Comparison of ENCODE assay signal across 8 cellular contexts in genomic region chr18:79522451-79523220, GRCh38.
A peak's percentile ranks its signal among the peaks of the same experiment; 100 is the strongest.
DNase-seq lines count a peak whose midpoint lies in the region; ATAC-seq and TF ChIP-seq lines count a peak whose summit lies in the region.

No MANE protein-coding gene starts in this region.

- no peaks in the 10 kb centered on the region for H4K20me1 ChIP-seq in neural progenitor cell (ENCODE audit: low read depth)

- no peak overlapping the region for H3K4me2 ChIP-seq in neural progenitor cell

- H3K9me3 ChIP-seq in CD4-positive, alpha-beta T cell (ENCODE audit: control insufficient read depth, low read length): no peaks in the 10 kb centered on the region
- H3K9me3 ChIP-seq in neural progenitor cell (ENCODE audit: low read depth): no peaks in the 10 kb centered on the region

- ATAC-seq in CD4-positive, alpha-beta T cell (ENCODE audit: poor library complexity): peak; percentile 19
- ATAC-seq in HG03095 (IDR thresholded peaks at IDR 0.05; ENCODE audit: unreplicated experiment): peak; percentile 8

- H3K79me2 ChIP-seq in neural progenitor cell (ENCODE audit: low read depth): no peaks in the 10 kb centered on the region

- no peak overlapping the region for H3K4me3 ChIP-seq in neural progenitor cell

- no peaks in the 10 kb centered on the region for H3K9me3 Mint-ChIP-seq in CD4-positive, alpha-beta T cell
- H3K9me3 Mint-ChIP-seq in neural progenitor cell (no peaks in the 10 kb centered on the region), Calu3 (ENCODE audit: low read depth, unreplicated experiment) (no peaks in the 10 kb centered on the region), progenitor cell of endocrine pancreas (ENCODE audit: low read depth) (no peaks in the 10 kb centered on the region)

- H3K27me3 Mint-ChIP-seq in CD4-positive, alpha-beta T cell: no peaks in the 10 kb centered on the region
- H3K27me3 Mint-ChIP-seq in neural progenitor cell (ENCODE audit: insufficient read depth, low read depth): peaks cover 3% of the 10 kb centered on the region
- H3K27me3 Mint-ChIP-seq in Calu3 (ENCODE audit: unreplicated experiment): no peaks in the 10 kb centered on the region
- H3K27me3 Mint-ChIP-seq in progenitor cell of endocrine pancreas: peaks cover 8% of the 10 kb centered on the region

- CTCF ChIA-PET in CD4-positive, alpha-beta T cell (lab: Charles Lee): interaction anchor here (1.2 to 1.7 kb wide), 5 partner anchors 117 to 143 kb away, joined by 4 to 7 read pairs (median 5); partner anchors contain the start of gene NFATC1
- CTCF ChIA-PET in Calu3 (lab: Charles Lee): no interaction called here

- H3K27me3 ChIP-seq in CD4-positive, alpha-beta T cell (ENCODE audit: control insufficient read depth, insufficient read depth, low read length): no peaks in the 10 kb centered on the region
- no peaks in the 10 kb centered on the region for H3K27me3 ChIP-seq in neural progenitor cell

- BruUV-seq in Calu3 (replicated peaks; lab: Mats Ljungman, UMichigan): no TSS peak

- no peaks in the 10 kb centered on the region for H3K36me3 ChIP-seq in neural progenitor cell

- no peak overlapping the region for H3K9ac ChIP-seq in neural progenitor cell

- H3K36me3 Mint-ChIP-seq in CD4-positive, alpha-beta T cell (ENCODE audit: low read depth): peaks cover 18% of the 10 kb centered on the region
- no peaks in the 10 kb centered on the region for H3K36me3 Mint-ChIP-seq in neural progenitor cell
- no peaks in the 10 kb centered on the region for H3K36me3 Mint-ChIP-seq in Calu3 (ENCODE audit: insufficient read depth, unreplicated experiment)
- H3K36me3 Mint-ChIP-seq in progenitor cell of endocrine pancreas (ENCODE audit: insufficient read depth): no peaks in the 10 kb centered on the region

- DNase-seq in CD4-positive, alpha-beta T cell: peak; percentile 49 to 69 (median 64)
- DNase-seq in activated T-cell treated with anti-CD3 and anti-CD28 coated beads, Interleukin-2, amount 50 U/mL, for 1 hour: peak; percentile 72
- DNase-seq in neural progenitor cell (ENCODE audit: low spot score) (no peak), Calu3 (no peak), NCI-H187 treated with DMSO at 0.1 percent for 48 hours (lab: John Stamatoyannopoulos, UW) (no peak), progenitor cell of endocrine pancreas (ENCODE audit: low spot score, unreplicated experiment) (no peak), DMS79 treated with DMSO at 0.1 percent for 48 hours (lab: John Stamatoyannopoulos, UW) (no peak)

- no peak overlapping the region for H2AFZ ChIP-seq in neural progenitor cell (replicated peaks)

- H3K27ac ChIP-seq in CD4-positive, alpha-beta T cell (ENCODE audit: low read depth, low read length): peak overlapping the region; percentile 92
- H3K27ac ChIP-seq in neural progenitor cell: no peak overlapping the region

- POLR2A ChIA-PET in CD4-positive, alpha-beta T cell (lab: Charles Lee): interaction anchor here (0.8 to 2.9 kb wide), 15 partner anchors 16 to 158 kb away, joined by 3 to 51 read pairs (median 5); partner anchors contain the start of gene NFATC1

- H3F3A ChIP-seq in neural progenitor cell (ENCODE audit: low read depth): no peaks in the 10 kb centered on the region

- H3K27ac Mint-ChIP-seq in CD4-positive, alpha-beta T cell: peak overlapping the region; percentile 96
- H3K27ac Mint-ChIP-seq in neural progenitor cell (peak overlapping the region; percentile 57), Calu3 (ENCODE audit: unreplicated experiment) (no peak overlapping the region), progenitor cell of endocrine pancreas (no peak overlapping the region)

- H3K4me3 Mint-ChIP-seq in CD4-positive, alpha-beta T cell: peak overlapping the region; percentile 92
- H3K4me3 Mint-ChIP-seq in neural progenitor cell: no peak overlapping the region
- no peak overlapping the region for H3K4me3 Mint-ChIP-seq in Calu3 (ENCODE audit: low read depth, unreplicated experiment)
- H3K4me3 Mint-ChIP-seq in progenitor cell of endocrine pancreas (ENCODE audit: low read depth): no peak overlapping the region

- H3K4me1 ChIP-seq in neural progenitor cell: no peaks in the 10 kb centered on the region

- no peak for TF ChIP-seq CTCF in CD4-positive, alpha-beta T cell (IDR thresholded peaks at IDR 0.05)
- TF ChIP-seq CTCF in neural progenitor cell (IDR thresholded peaks at IDR 0.05): no peak
- TF ChIP-seq CTCF in Calu3 (IDR thresholded peaks at IDR 0.05; ENCODE audit: unreplicated experiment): no peak
- no peak for TF ChIP-seq CTCF in progenitor cell of endocrine pancreas (IDR thresholded peaks at IDR 0.05; ENCODE audit: unreplicated experiment)

- intact Hi-C loops in CD4-positive, alpha-beta T cell (cut with DNase I, micrococcal nuclease): loop anchor here (2.0 to 10.0 kb wide), 5 partner anchors 16 to 442 kb away; partner anchors contain the start of genes CTDP1 (in 1 of the 2), HSBP1L1 (in 1 of the 2) and NFATC1 (in 1 of the 2)
- intact Hi-C loops in Calu3 (cut with micrococcal nuclease; ENCODE audit: unreplicated experiment): no loop called here

- H3K4me1 Mint-ChIP-seq in CD4-positive, alpha-beta T cell (ENCODE audit: low read depth): peaks cover 85% of the 10 kb centered on the region
- peaks cover 22% of the 10 kb centered on the region for H3K4me1 Mint-ChIP-seq in neural progenitor cell
- H3K4me1 Mint-ChIP-seq in Calu3 (ENCODE audit: low read depth, unreplicated experiment): no peaks in the 10 kb centered on the region
- peaks cover 10% of the 10 kb centered on the region for H3K4me1 Mint-ChIP-seq in progenitor cell of endocrine pancreas (ENCODE audit: low read depth)

Comparison
In these comparisons a context has a peak if more than half of its experiments do, and no peak if none do; other contexts are left out.
1. DNase-seq: peak in CD4-positive, alpha-beta T cell (10 of 10) and activated T-cell treated with anti-CD3 and anti-CD28 coated beads, Interleukin-2, amount 50 U/mL, for 1 hour (single experiment); none in neural progenitor cell (single experiment), Calu3 (single experiment), NCI-H187 treated with DMSO at 0.1 percent for 48 hours (single experiment), progenitor cell of endocrine pancreas (single experiment) and DMS79 treated with DMSO at 0.1 percent for 48 hours (single experiment).
2. H3K27ac Mint-ChIP-seq: peak in CD4-positive, alpha-beta T cell (single experiment) and neural progenitor cell (single experiment); none in Calu3 (single experiment) and progenitor cell of endocrine pancreas (single experiment).